ENCODE assay signal across 22 cellular contexts in genomic region chr16:582614-583331, GRCh38. TPM values are rescaled to one million over a fixed set of nuclear protein-coding genes. Genes with fewer than 3 reads are reported as not detected.
DNase-seq lines count a peak whose midpoint lies in the region; ATAC-seq, FAIRE-seq and TF ChIP-seq lines count a peak whose summit lies in the region.
"Had no signal": no experiment of that assay in that cellular context is flagged by ENCODE, and none has a peak within 500 bp of the region (broad histone marks: within the 10 kb centered on the region; RNA-seq: fewer than 3 reads in every experiment).

No MANE protein-coding gene starts in this region.

- TF ChIP-seq RAD21 in HepG2 (CRISPR knock-in tag; IDR thresholded peaks at IDR 0.05): no peak

- H3F3A ChIP-seq in GM23248 (ENCODE audit: insufficient read depth): no peaks in the 10 kb centered on the region; the same call in 1 of the 2 replicates

- in situ Hi-C loops in HepG2 (cut with HindIII; ENCODE audit: extremely low pct_ligation_motif_present, low pct_unique_long_range_greater_than_20kb): no loop called here
- in situ Hi-C loops in GM23248 (cut with MboI): no loop called here

- H3K9me2 ChIP-seq in GM23248 (ENCODE audit: insufficient read depth): no peaks in the 10 kb centered on the region

- peaks cover 7% of the 10 kb centered on the region; the same call in 1 of the 2 replicates for H3K36me3 ChIP-seq in BE2C
- peaks cover 0 to 22% of the 10 kb centered on the region in 2 experiments; a peak in 1 of 3 replicates for H3K36me3 ChIP-seq in HEK293 (ENCODE audit: control insufficient read depth in 2 of 2, insufficient read depth in 1 of 2, low read length in 2 of 2)
- H3K36me3 ChIP-seq in HepG2 (replicated peaks in 1 of 2; ENCODE audit: control insufficient read depth in 1 of 2, insufficient read depth in 2 of 2, low read length in 2 of 2): no peaks in the 10 kb centered on the region
- H3K36me3 ChIP-seq in GM23248 (ENCODE audit: low read depth): no peaks in the 10 kb centered on the region
- H3K36me3 ChIP-seq: brain microvascular endothelial cell had no signal

- 87% methylated on average over 10 of the region's 21 CpGs for WGBS in HepG2 (ENCODE audit: low lambda C conversion rate)
- WGBS in GM23248 (ENCODE audit: low coverage in 1 of 2, low lambda C conversion rate in 2 of 2, missing lambda C conversion rate in 2 of 2), 2 experiments: 91 to 95% methylated on average over 18 to 21 of the region's 21 CpGs

- ATAC-seq in HepG2: no peak
- no peak for ATAC-seq in HG02970 (IDR thresholded peaks at IDR 0.05; ENCODE audit: low FRiP score, unreplicated experiment)
- no peak for ATAC-seq in HG03139 (IDR thresholded peaks at IDR 0.05; ENCODE audit: unreplicated experiment)
- ATAC-seq: activated CD4-positive, CD25-positive, alpha-beta regulatory T cell treated with anti-CD3 and anti-CD28 coated beads, Interleukin-2, amount 50 U/mL, for 24 hours; HCT116; left colon; sciatic nerve had no signal

- H3K9me3 ChIP-seq in BE2C (no peaks in the 10 kb centered on the region), HEK293 (ENCODE audit: control insufficient read depth, insufficient read depth, low read depth, low read length) (no peaks in the 10 kb centered on the region), HepG2 (ENCODE audit: low read length) (no peaks in the 10 kb centered on the region), GM23248 (ENCODE audit: low read depth) (no peaks in the 10 kb centered on the region)

- no peak for TF ChIP-seq CTCF in BE2C (IDR thresholded peaks at IDR 0.05; ENCODE audit: low read depth, low read length)
- TF ChIP-seq CTCF in HEK293 (tag by site-specific recombination; IDR thresholded peaks at IDR 0.05): no peak
- TF ChIP-seq CTCF in HepG2 (CRISPR knock-in tag; IDR thresholded peaks at IDR 0.05): no peak

- H4K20me1 ChIP-seq in HepG2 (ENCODE audit: insufficient read depth, low read length): no peaks in the 10 kb centered on the region
- no peaks in the 10 kb centered on the region for H4K20me1 ChIP-seq in GM23248 (ENCODE audit: insufficient read depth)

- CTCF ChIA-PET in HEK293 (lab: Yijun Ruan, JAX): interaction anchor here (0.7 kb wide), 1 partner anchor 476 kb away, joined by 3 read pairs; no protein-coding TSS in a partner anchor
- CTCF ChIA-PET in HepG2 (lab: Yijun Ruan, JAX; ENCODE audit: low intra/inter-chr PET ratio, low total read pairs): no interaction called here

- H3K79me2 ChIP-seq in HepG2 (ENCODE audit: insufficient read depth, low read length) (peaks cover 3% of the 10 kb centered on the region), GM23248 (ENCODE audit: insufficient read depth) (peaks cover 6% of the 10 kb centered on the region)

- H3K4me3 ChIP-seq in BE2C (ENCODE audit: low read depth, low read length) (no peak overlapping the region), HEK293 (ENCODE audit: low read depth, low read length) (no peak overlapping the region), HepG2 (replicated peaks in 1 of 3; ENCODE audit: insufficient read depth in 1 of 3, low read depth in 2 of 3, low read length in 3 of 3) (no peak overlapping the region), GM23248 (no peak overlapping the region)
- H3K4me3 ChIP-seq: SK-N-MC had no signal

- H3K4me2 ChIP-seq in HepG2 (ENCODE audit: low read depth, low read length) (no peak overlapping the region), GM23248 (ENCODE audit: unreplicated experiment) (no peak overlapping the region)

- DNase-seq in BE2C (peak; percentile 15), SK-N-DZ (ENCODE audit: low spot score) (peak; percentile 8), HepG2 (ENCODE audit: low spot score) (no peak), GM23248 (no peak), NCI-H82 treated with DMSO at 0.1 percent for 48 hours (lab: John Stamatoyannopoulos, UW; ENCODE audit: unreplicated experiment) (no peak)
- DNase-seq: activated naive CD8-positive, alpha-beta T cell treated with anti-CD3 and anti-CD28 coated beads, Interleukin-2, amount 10 ng/mL, durations not matched to agents 7 days and 5 days; brain microvascular endothelial cell; COR-L47; erythroblast; left colon; NCI-H146; stimulated activated naive CD4-positive, alpha-beta T cell treated with Interleukin-2 at 50 U/mL for 16 hours had no signal

- no peak for TF ChIP-seq EP300 in HepG2 (IDR thresholded peaks at IDR 0.05; ENCODE audit: low read depth in 2 of 2, low read length in 2 of 2)
- no peak for TF ChIP-seq EP300 in HepG2 (CRISPR knock-in tag; IDR thresholded peaks at IDR 0.05; ENCODE audit: borderline replicate concordance)

- H3K27ac ChIP-seq in HEK293 (ENCODE audit: extremely low read depth, low read depth, low read length): no peak overlapping the region
- no peak overlapping the region for H3K27ac ChIP-seq in HepG2 (ENCODE audit: extremely low read length, insufficient read depth, low read length)
- no peak overlapping the region for H3K27ac ChIP-seq in GM23248
- H3K27ac ChIP-seq: brain microvascular endothelial cell, SK-N-MC had no signal

- H3K4me1 ChIP-seq in BE2C (peaks cover 4% of the 10 kb centered on the region), HEK293 (ENCODE audit: control insufficient read depth, insufficient read depth, low read length) (0 out of 2 replicates have a peak, but pooled peaks cover 1% of the 10 kb centered on the region), HepG2 (ENCODE audit: insufficient read depth, low read length) (peaks cover 28% of the 10 kb centered on the region), GM23248 (ENCODE audit: insufficient read depth) (0 out of 2 replicates have a peak, but pooled peaks cover 5% of the 10 kb centered on the region)

- H3K27me3 ChIP-seq in BE2C (no peaks in the 10 kb centered on the region), HepG2 (ENCODE audit: control insufficient read depth in 1 of 2, insufficient read depth in 2 of 2, low read length in 2 of 2) (no peaks in the 10 kb centered on the region), GM23248 (replicated peaks; ENCODE audit: insufficient read depth) (no peaks in the 10 kb centered on the region)
- H3K27me3 ChIP-seq: brain microvascular endothelial cell had no signal

- no peak overlapping the region for H2AFZ ChIP-seq in HepG2 (ENCODE audit: low read length)
- H2AFZ ChIP-seq in GM23248: no peak overlapping the region

- intact Hi-C loops in HepG2 (cut with micrococcal nuclease; ENCODE audit: unreplicated experiment): loop anchor here (10.0 kb wide), 1 partner anchor 62 kb away; the partner anchor contains the start of genes MCRIP2 and WDR90

- POLR2A ChIA-PET in HEK293 (lab: Yijun Ruan, JAX): no interaction called here
- POLR2A ChIA-PET in HepG2 (lab: Yijun Ruan, JAX): no interaction called here

- FAIRE-seq in HepG2 (lab: Jason Lieb, UNC): no peak
- FAIRE-seq: frontal cortex had no signal

- H3K9ac ChIP-seq in HepG2 (ENCODE audit: insufficient read depth, low read depth, low read length) (no peak overlapping the region), GM23248 (no peak overlapping the region)

- BruUV-seq in HepG2 (replicated peaks; lab: Mats Ljungman, UMichigan): no TSS peak

- TF ChIP-seq POLR2A in HepG2 (IDR thresholded peaks at IDR 0.05; ENCODE audit: insufficient read depth in 1 of 2, low read depth in 2 of 2, low read length in 2 of 2): no peak

RNA-seq across cellular contexts. Expression of gene RAB40C, which starts 7.1 kb away (rescaled TPM):
- polyA plus RNA-seq in BE2C (2012; ENCODE audit: insufficient read depth, insufficient read length, low read depth): 21.3 TPM
- 23.8 and 35.5 TPM in 2 replicates for polyA plus RNA-seq in SK-N-DZ (2014; cell fraction: cytosol; rRNA removed)
- polyA plus RNA-seq in SK-N-DZ (2014; cell fraction: nucleus; rRNA removed): 41.2 and 43.2 TPM in 2 replicates
- total RNA-seq in HepG2 (2016; rRNA removed; fragmentation: Illumina TruSeq; extraction: Trizol): 8.2 and 11.5 TPM in 2 replicates
- 3.9 TPM in 2 replicates for total RNA-seq in HepG2 (2016; cell fraction: cytosol; rRNA removed; fragmentation: Illumina TruSeq; extraction: Trizol; ENCODE audit: low read depth)
- 7.7 and 10.5 TPM in 2 replicates for total RNA-seq in HepG2 (2016; cell fraction: insoluble cytoplasmic fraction; rRNA removed; fragmentation: Illumina TruSeq; extraction: Trizol)
- 9.2 and 9.7 TPM in 2 replicates for total RNA-seq in HepG2 (2016; cell fraction: membrane; rRNA removed; fragmentation: Illumina TruSeq; extraction: Trizol)
- 6.0 and 7.3 TPM in 2 replicates for total RNA-seq in HepG2 (2016; cell fraction: nucleus; rRNA removed; fragmentation: Illumina TruSeq; extraction: Trizol)
- polyA plus RNA-seq in HepG2 (2011; rRNA removed): 7.7 and 10.6 TPM in 2 replicates
- 6.0 and 10.4 TPM in 2 replicates for polyA plus RNA-seq in HepG2 (2011; cell fraction: cytosol; rRNA removed)
- 25.9 TPM in 2 replicates for polyA plus RNA-seq in HepG2 (2011; cell fraction: nucleus; rRNA removed)
- polyA plus RNA-seq in HepG2 (2012): 7.0 and 9.0 TPM in 2 replicates
- 2.5 and 2.9 TPM in 2 replicates for polyA plus RNA-seq in HepG2 (2016; cell fraction: cytosol; fragmentation: Illumina TruSeq; extraction: Trizol; ENCODE audit: low read depth)
- 8.9 and 11.2 TPM in 2 replicates for polyA plus RNA-seq in HepG2 (2016; cell fraction: insoluble cytoplasmic fraction; fragmentation: Illumina TruSeq; extraction: Trizol; ENCODE audit: low read depth)
- 6.5 and 6.8 TPM in 2 replicates for polyA plus RNA-seq in HepG2 (2016; cell fraction: membrane; fragmentation: Illumina TruSeq; extraction: Trizol; ENCODE audit: low read depth)
- 20.2 and 22.4 TPM in 2 replicates for polyA plus RNA-seq in HepG2 (2016; cell fraction: nucleus; fragmentation: Illumina TruSeq; extraction: Trizol; ENCODE audit: insufficient read depth, low read depth)
- polyA minus RNA-seq in HepG2 (2011; rRNA and poly(A)+ RNA removed; ENCODE audit: low replicate concordance): 15.3 and 16.9 TPM in 2 replicates
- polyA minus RNA-seq in HepG2 (2011; cell fraction: cytosol; rRNA and poly(A)+ RNA removed): 5.5 and 7.3 TPM in 2 replicates
- polyA minus RNA-seq in HepG2 (2011; cell fraction: nucleus; rRNA and poly(A)+ RNA removed): 3.4 and 4.0 TPM in 2 replicates
- 18.8 and 28.3 TPM in 2 replicates for total RNA-seq in GM23248 (2014; rRNA removed; shearing (Covaris generic))
- polyA plus RNA-seq in GM23248 (2016; fragmentation: Nextera tagmentation; extraction: Ambion mirVana): 9.5 TPM in 2 replicates

RNA-seq across cellular contexts. Expression of gene PIGQ, which starts 13.0 kb away (rescaled TPM):
- 116 TPM for polyA plus RNA-seq in BE2C (2012; ENCODE audit: insufficient read depth, insufficient read length, low read depth)
- 25.3 and 35.9 TPM in 2 replicates for polyA plus RNA-seq in SK-N-DZ (2014; cell fraction: cytosol; rRNA removed)
- polyA plus RNA-seq in SK-N-DZ (2014; cell fraction: nucleus; rRNA removed): 138 and 159 TPM in 2 replicates
- 8.4 and 19.7 TPM in 2 replicates for total RNA-seq in HepG2 (2016; rRNA removed; fragmentation: Illumina TruSeq; extraction: Trizol)
- 7.5 and 10.0 TPM in 2 replicates for total RNA-seq in HepG2 (2016; cell fraction: cytosol; rRNA removed; fragmentation: Illumina TruSeq; extraction: Trizol; ENCODE audit: low read depth)
- 7.4 and 18.9 TPM in 2 replicates for total RNA-seq in HepG2 (2016; cell fraction: insoluble cytoplasmic fraction; rRNA removed; fragmentation: Illumina TruSeq; extraction: Trizol)
- 13.0 and 18.2 TPM in 2 replicates for total RNA-seq in HepG2 (2016; cell fraction: membrane; rRNA removed; fragmentation: Illumina TruSeq; extraction: Trizol)
- total RNA-seq in HepG2 (2016; cell fraction: nucleus; rRNA removed; fragmentation: Illumina TruSeq; extraction: Trizol): 16.8 and 19.0 TPM in 2 replicates
- polyA plus RNA-seq in HepG2 (2011; rRNA removed): 7.7 and 13.6 TPM in 2 replicates
- polyA plus RNA-seq in HepG2 (2011; cell fraction: cytosol; rRNA removed): 7.2 and 11.6 TPM in 2 replicates
- 70.8 and 80.2 TPM in 2 replicates for polyA plus RNA-seq in HepG2 (2011; cell fraction: nucleus; rRNA removed)
- polyA plus RNA-seq in HepG2 (2012): 6.7 and 8.5 TPM in 2 replicates
- polyA plus RNA-seq in HepG2 (2016; cell fraction: cytosol; fragmentation: Illumina TruSeq; extraction: Trizol; ENCODE audit: low read depth): 6.3 and 7.2 TPM in 2 replicates
- 6.9 and 8.3 TPM in 2 replicates for polyA plus RNA-seq in HepG2 (2016; cell fraction: insoluble cytoplasmic fraction; fragmentation: Illumina TruSeq; extraction: Trizol; ENCODE audit: low read depth)
- 10.4 and 10.8 TPM in 2 replicates for polyA plus RNA-seq in HepG2 (2016; cell fraction: membrane; fragmentation: Illumina TruSeq; extraction: Trizol; ENCODE audit: low read depth)
- polyA plus RNA-seq in HepG2 (2016; cell fraction: nucleus; fragmentation: Illumina TruSeq; extraction: Trizol; ENCODE audit: insufficient read depth, low read depth): 31.7 and 36.7 TPM in 2 replicates
- polyA minus RNA-seq in HepG2 (2011; rRNA and poly(A)+ RNA removed; ENCODE audit: low replicate concordance): 38.0 and 89.1 TPM in 2 replicates
- polyA minus RNA-seq in HepG2 (2011; cell fraction: cytosol; rRNA and poly(A)+ RNA removed): 8.1 and 11.1 TPM in 2 replicates
- 13.6 and 14.0 TPM in 2 replicates for polyA minus RNA-seq in HepG2 (2011; cell fraction: nucleus; rRNA and poly(A)+ RNA removed)
- total RNA-seq in GM23248 (2014; rRNA removed; shearing (Covaris generic)): 35.0 and 43.5 TPM in 2 replicates
- 31.6 and 33.9 TPM in 2 replicates for polyA plus RNA-seq in GM23248 (2016; fragmentation: Nextera tagmentation; extraction: Ambion mirVana)

RNA-seq across cellular contexts. Expression of gene NHLRC4, which starts 16.0 kb away (rescaled TPM):
- polyA plus RNA-seq in BE2C (2012; ENCODE audit: insufficient read depth, insufficient read length, low read depth): 13.5 TPM
- 1.3 and 1.8 TPM in 2 replicates for polyA plus RNA-seq in SK-N-DZ (2014; cell fraction: cytosol; rRNA removed)
- 2.8 and 3.7 TPM in 2 replicates for polyA plus RNA-seq in SK-N-DZ (2014; cell fraction: nucleus; rRNA removed)
- total RNA-seq in HepG2 (2016; rRNA removed; fragmentation: Illumina TruSeq; extraction: Trizol): 0.40 and 0.48 TPM in 2 replicates
- not detected in 2 replicates for total RNA-seq in HepG2 (2016; cell fraction: cytosol; rRNA removed; fragmentation: Illumina TruSeq; extraction: Trizol; ENCODE audit: low read depth)
- total RNA-seq in HepG2 (2016; cell fraction: insoluble cytoplasmic fraction; rRNA removed; fragmentation: Illumina TruSeq; extraction: Trizol): 0.33 and 0.45 TPM in 2 replicates
- total RNA-seq in HepG2 (2016; cell fraction: membrane; rRNA removed; fragmentation: Illumina TruSeq; extraction: Trizol): 0.10 and 0.22 TPM in 2 replicates
- total RNA-seq in HepG2 (2016; cell fraction: nucleus; rRNA removed; fragmentation: Illumina TruSeq; extraction: Trizol): 0.22 TPM in 1 of 2 replicates, not detected in the other
- 0.59 and 1.1 TPM in 2 replicates for polyA plus RNA-seq in HepG2 (2011; rRNA removed)
- polyA plus RNA-seq in HepG2 (2011; cell fraction: cytosol; rRNA removed): 0.71 and 1.2 TPM in 2 replicates
- 1.3 and 1.7 TPM in 2 replicates for polyA plus RNA-seq in HepG2 (2011; cell fraction: nucleus; rRNA removed)
- 1.4 and 1.5 TPM in 2 replicates for polyA plus RNA-seq in HepG2 (2012)
- polyA plus RNA-seq in HepG2 (2016; cell fraction: cytosol; fragmentation: Illumina TruSeq; extraction: Trizol; ENCODE audit: low read depth): 0.09 TPM in 1 of 2 replicates, not detected in the other
- 0.26 TPM in 2 replicates for polyA plus RNA-seq in HepG2 (2016; cell fraction: insoluble cytoplasmic fraction; fragmentation: Illumina TruSeq; extraction: Trizol; ENCODE audit: low read depth)
- polyA plus RNA-seq in HepG2 (2016; cell fraction: membrane; fragmentation: Illumina TruSeq; extraction: Trizol; ENCODE audit: low read depth): not detected in 2 replicates
- not detected in 2 replicates for polyA plus RNA-seq in HepG2 (2016; cell fraction: nucleus; fragmentation: Illumina TruSeq; extraction: Trizol; ENCODE audit: insufficient read depth, low read depth)
- polyA minus RNA-seq in HepG2 (2011; rRNA and poly(A)+ RNA removed; ENCODE audit: low replicate concordance): 1.4 TPM in 1 of 2 replicates, not detected in the other
- 0.40 and 0.88 TPM in 2 replicates for polyA minus RNA-seq in HepG2 (2011; cell fraction: cytosol; rRNA and poly(A)+ RNA removed)
- polyA minus RNA-seq in HepG2 (2011; cell fraction: nucleus; rRNA and poly(A)+ RNA removed): 0.13 and 0.25 TPM in 2 replicates
- 0.11 and 0.13 TPM in 2 replicates for total RNA-seq in GM23248 (2014; rRNA removed; shearing (Covaris generic))
- polyA plus RNA-seq in GM23248 (2016; fragmentation: Nextera tagmentation; extraction: Ambion mirVana): 0.20 TPM in 1 of 2 replicates, not detected in the other

RNA-seq across cellular contexts. Expression of gene PRR35, which starts 22.6 kb away (rescaled TPM):
- 0.91 TPM for polyA plus RNA-seq in BE2C (2012; ENCODE audit: insufficient read depth, insufficient read length, low read depth)
- 0.06 and 0.24 TPM in 2 replicates for polyA plus RNA-seq in SK-N-DZ (2014; cell fraction: cytosol; rRNA removed)
- polyA plus RNA-seq in SK-N-DZ (2014; cell fraction: nucleus; rRNA removed): not detected in 2 replicates
- 0.07 TPM in 1 of 2 replicates, not detected in the other for total RNA-seq in HepG2 (2016; rRNA removed; fragmentation: Illumina TruSeq; extraction: Trizol)
- not detected in 2 replicates for total RNA-seq in HepG2 (2016; cell fraction: cytosol; rRNA removed; fragmentation: Illumina TruSeq; extraction: Trizol; ENCODE audit: low read depth)
- not detected in 2 replicates for total RNA-seq in HepG2 (2016; cell fraction: insoluble cytoplasmic fraction; rRNA removed; fragmentation: Illumina TruSeq; extraction: Trizol)
- total RNA-seq in HepG2 (2016; cell fraction: membrane; rRNA removed; fragmentation: Illumina TruSeq; extraction: Trizol): not detected in 2 replicates
- total RNA-seq in HepG2 (2016; cell fraction: nucleus; rRNA removed; fragmentation: Illumina TruSeq; extraction: Trizol): not detected in 2 replicates
- 0.16 and 0.38 TPM in 2 replicates for polyA plus RNA-seq in HepG2 (2011; rRNA removed)
- polyA plus RNA-seq in HepG2 (2011; cell fraction: cytosol; rRNA removed): 0.23 and 0.28 TPM in 2 replicates
- 0.81 and 1.2 TPM in 2 replicates for polyA plus RNA-seq in HepG2 (2011; cell fraction: nucleus; rRNA removed)
- 0.63 and 0.74 TPM in 2 replicates for polyA plus RNA-seq in HepG2 (2012)
- not detected in 2 replicates for polyA plus RNA-seq in HepG2 (2016; cell fraction: cytosol; fragmentation: Illumina TruSeq; extraction: Trizol; ENCODE audit: low read depth)
- polyA plus RNA-seq in HepG2 (2016; cell fraction: insoluble cytoplasmic fraction; fragmentation: Illumina TruSeq; extraction: Trizol; ENCODE audit: low read depth): not detected in 2 replicates
- not detected in 2 replicates for polyA plus RNA-seq in HepG2 (2016; cell fraction: membrane; fragmentation: Illumina TruSeq; extraction: Trizol; ENCODE audit: low read depth)
- not detected in 2 replicates for polyA plus RNA-seq in HepG2 (2016; cell fraction: nucleus; fragmentation: Illumina TruSeq; extraction: Trizol; ENCODE audit: insufficient read depth, low read depth)
- polyA minus RNA-seq in HepG2 (2011; rRNA and poly(A)+ RNA removed; ENCODE audit: low replicate concordance): 0.12 TPM in 1 of 2 replicates, not detected in the other
- 0.35 and 0.40 TPM in 2 replicates for polyA minus RNA-seq in HepG2 (2011; cell fraction: cytosol; rRNA and poly(A)+ RNA removed)
- not detected in 2 replicates for polyA minus RNA-seq in HepG2 (2011; cell fraction: nucleus; rRNA and poly(A)+ RNA removed)
- not detected in 2 replicates for total RNA-seq in GM23248 (2014; rRNA removed; shearing (Covaris generic))
- not detected in 2 replicates for polyA plus RNA-seq in GM23248 (2016; fragmentation: Nextera tagmentation; extraction: Ambion mirVana)
- total RNA-seq: activated CD8-positive, alpha-beta memory T cell treated with anti-CD3 and anti-CD28 coated beads for 36 hours; activated naive CD8-positive, alpha-beta T cell treated with anti-CD3 and anti-CD28 coated beads, Interleukin-2, amount 10 ng/mL, durations not matched to agents 7 days and 5 days; dermis microvascular lymphatic vessel endothelial cell; frontal cortex; left colon; sciatic nerve had no signal

RNA-seq across cellular contexts. Expression of gene WFIKKN1, which starts 48.0 kb away (rescaled TPM):
- polyA plus RNA-seq in BE2C (2012; ENCODE audit: insufficient read depth, insufficient read length, low read depth): 1.3 TPM
- polyA plus RNA-seq in SK-N-DZ (2014; cell fraction: cytosol; rRNA removed): 4.0 and 5.7 TPM in 2 replicates
- polyA plus RNA-seq in SK-N-DZ (2014; cell fraction: nucleus; rRNA removed): 5.5 and 7.7 TPM in 2 replicates
- 2.4 and 4.9 TPM in 2 replicates for total RNA-seq in HepG2 (2016; rRNA removed; fragmentation: Illumina TruSeq; extraction: Trizol)
- total RNA-seq in HepG2 (2016; cell fraction: cytosol; rRNA removed; fragmentation: Illumina TruSeq; extraction: Trizol; ENCODE audit: low read depth): 0.61 and 0.88 TPM in 2 replicates
- total RNA-seq in HepG2 (2016; cell fraction: insoluble cytoplasmic fraction; rRNA removed; fragmentation: Illumina TruSeq; extraction: Trizol): 2.1 and 4.8 TPM in 2 replicates
- 1.1 and 1.8 TPM in 2 replicates for total RNA-seq in HepG2 (2016; cell fraction: membrane; rRNA removed; fragmentation: Illumina TruSeq; extraction: Trizol)
- total RNA-seq in HepG2 (2016; cell fraction: nucleus; rRNA removed; fragmentation: Illumina TruSeq; extraction: Trizol): 3.0 and 3.4 TPM in 2 replicates
- polyA plus RNA-seq in HepG2 (2011; rRNA removed): 1.7 and 2.9 TPM in 2 replicates
- 2.6 and 4.2 TPM in 2 replicates for polyA plus RNA-seq in HepG2 (2011; cell fraction: cytosol; rRNA removed)
- polyA plus RNA-seq in HepG2 (2011; cell fraction: nucleus; rRNA removed): 4.0 and 4.2 TPM in 2 replicates
- polyA plus RNA-seq in HepG2 (2012): 1.7 and 2.2 TPM in 2 replicates
- polyA plus RNA-seq in HepG2 (2016; cell fraction: cytosol; fragmentation: Illumina TruSeq; extraction: Trizol; ENCODE audit: low read depth): 0.58 and 0.66 TPM in 2 replicates
- 2.6 and 2.7 TPM in 2 replicates for polyA plus RNA-seq in HepG2 (2016; cell fraction: insoluble cytoplasmic fraction; fragmentation: Illumina TruSeq; extraction: Trizol; ENCODE audit: low read depth)
- polyA plus RNA-seq in HepG2 (2016; cell fraction: membrane; fragmentation: Illumina TruSeq; extraction: Trizol; ENCODE audit: low read depth): 0.93 and 1.1 TPM in 2 replicates
- 5.9 and 6.7 TPM in 2 replicates for polyA plus RNA-seq in HepG2 (2016; cell fraction: nucleus; fragmentation: Illumina TruSeq; extraction: Trizol; ENCODE audit: insufficient read depth, low read depth)
- polyA minus RNA-seq in HepG2 (2011; rRNA and poly(A)+ RNA removed; ENCODE audit: low replicate concordance): 3.9 and 5.4 TPM in 2 replicates
- polyA minus RNA-seq in HepG2 (2011; cell fraction: cytosol; rRNA and poly(A)+ RNA removed): 3.1 and 4.6 TPM in 2 replicates
- 1.0 and 1.7 TPM in 2 replicates for polyA minus RNA-seq in HepG2 (2011; cell fraction: nucleus; rRNA and poly(A)+ RNA removed)
- not detected in 2 replicates for total RNA-seq in GM23248 (2014; rRNA removed; shearing (Covaris generic))
- polyA plus RNA-seq in GM23248 (2016; fragmentation: Nextera tagmentation; extraction: Ambion mirVana): not detected in 2 replicates

Comparison
In these comparisons a context has a peak if more than half of its experiments do, and no peak if none do; other contexts are left out.
1. DNase-seq: peak in BE2C (single experiment) and SK-N-DZ (single experiment); none in HepG2 (single experiment), GM23248 (single experiment) and NCI-H82 treated with DMSO at 0.1 percent for 48 hours (single experiment).